Comparison of ENCODE assay signal across 1 cellular context in the genomic region with DNA sequence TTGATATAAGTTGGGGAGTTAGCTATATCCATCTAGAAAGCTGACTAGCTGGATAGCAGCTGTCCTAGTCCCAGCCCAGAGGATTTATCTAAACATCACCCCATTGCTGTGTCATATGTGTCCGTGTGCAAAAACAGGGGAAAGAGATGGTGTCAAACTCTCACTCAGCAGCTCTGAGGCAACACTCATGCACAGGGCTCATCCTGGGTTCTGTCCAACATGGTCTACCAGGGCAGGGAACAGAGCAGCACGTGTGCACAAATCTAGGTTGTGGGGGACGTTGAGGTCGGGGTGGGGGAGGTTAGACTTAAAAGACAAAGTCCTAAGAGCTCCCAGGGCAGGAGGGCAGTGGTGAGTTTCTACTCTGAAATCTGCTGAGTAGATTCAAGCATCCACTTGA.
TF ChIP-seq lines count a peak whose summit lies in the region.

No MANE protein-coding gene starts in this region.

TF ChIP-seq in HCT116, 20 proteins besides CTCF, POLR2A, EP300 and RAD21 (continued from another document):
- TF ChIP-seq, protein P1, sequence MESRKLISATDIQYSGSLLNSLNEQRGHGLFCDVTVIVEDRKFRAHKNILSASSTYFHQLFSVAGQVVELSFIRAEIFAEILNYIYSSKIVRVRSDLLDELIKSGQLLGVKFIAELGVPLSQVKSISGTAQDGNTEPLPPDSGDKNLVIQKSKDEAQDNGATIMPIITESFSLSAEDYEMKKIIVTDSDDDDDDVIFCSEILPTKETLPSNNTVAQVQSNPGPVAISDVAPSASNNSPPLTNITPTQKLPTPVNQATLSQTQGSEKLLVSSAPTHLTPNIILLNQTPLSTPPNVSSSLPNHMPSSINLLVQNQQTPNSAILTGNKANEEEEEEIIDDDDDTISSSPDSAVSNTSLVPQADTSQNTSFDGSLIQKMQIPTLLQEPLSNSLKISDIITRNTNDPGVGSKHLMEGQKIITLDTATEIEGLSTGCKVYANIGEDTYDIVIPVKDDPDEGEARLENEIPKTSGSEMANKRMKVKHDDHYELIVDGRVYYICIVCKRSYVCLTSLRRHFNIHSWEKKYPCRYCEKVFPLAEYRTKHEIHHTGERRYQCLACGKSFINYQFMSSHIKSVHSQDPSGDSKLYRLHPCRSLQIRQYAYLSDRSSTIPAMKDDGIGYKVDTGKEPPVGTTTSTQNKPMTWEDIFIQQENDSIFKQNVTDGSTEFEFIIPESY (IDR thresholded peaks at IDR 0.05; ENCODE audit: extremely low read depth, insufficient replicate concordance, low read length), result no peak
TF ChIP-seq in HCT116: peak in this region for 0.
